In the genomic region with DNA sequence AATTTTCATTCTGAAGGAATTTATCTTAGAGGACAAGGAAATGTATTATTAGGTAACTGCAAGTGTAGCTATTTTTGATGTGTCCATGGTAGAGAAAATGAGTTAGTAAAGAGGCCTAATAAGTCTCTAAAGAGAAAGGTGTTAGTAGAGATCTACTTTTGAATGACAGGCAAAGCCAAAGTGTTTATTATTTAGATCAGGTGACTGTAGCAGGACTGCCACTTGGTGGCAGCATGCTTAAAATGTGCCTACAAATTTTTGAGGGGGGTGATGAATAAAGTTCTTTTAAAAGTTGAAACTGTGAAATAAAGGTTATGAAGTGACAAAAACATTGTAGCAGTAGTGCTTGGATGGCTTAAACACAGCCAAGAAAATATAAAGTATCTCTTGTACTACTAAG, we compare ENCODE assay signal across 16 cellular contexts.
DNase-seq lines count a peak whose midpoint lies in the region; ATAC-seq and TF ChIP-seq lines count a peak whose summit lies in the region.
"Had no signal": no experiment of that assay in that cellular context is flagged by ENCODE, and none has a peak within 500 bp of the region (broad histone marks: within the 10 kb centered on the region; RNA-seq: fewer than 3 reads in every experiment).

No MANE protein-coding gene starts in this region.

- intact Hi-C loops in left ventricle myocardium inferior (cut with micrococcal nuclease) (no loop called here), left ventricle myocardium superior (cut with micrococcal nuclease) (no loop called here), upper lobe of right lung (cut with DNase I) (no loop called here)

- H3K36me3 ChIP-seq in left ventricle myocardium inferior (no peaks in the 10 kb centered on the region), upper lobe of right lung (no peaks in the 10 kb centered on the region)
- H3K36me3 ChIP-seq: gastroesophageal sphincter, right atrium auricular region had no signal

- H3K27ac ChIP-seq in left ventricle myocardium inferior (replicated peaks) (no peak overlapping the region), upper lobe of right lung (no peak overlapping the region), coronary artery (no peak overlapping the region)
- H3K27ac ChIP-seq: gastroesophageal sphincter, right atrium auricular region had no signal

- DNase-seq in left ventricle myocardium inferior = no peak
- no peak for DNase-seq in left ventricle myocardium superior
- peak; percentile 1 for DNase-seq in choroid plexus epithelial cell (ENCODE audit: low read depth)
- DNase-seq in upper lobe of right lung = no peak
- no peak for DNase-seq in coronary artery (ENCODE audit: low spot score)
- no peak for DNase-seq in activated CD4-positive, alpha-beta T cell treated with anti-CD3 and anti-CD28 coated beads for 48 hours
- DNase-seq in NCI-H187 treated with DMSO at 0.1 percent for 48 hours (lab: John Stamatoyannopoulos, UW) = no peak
- DNase-seq: activated CD4-positive, alpha-beta T cell treated with anti-CD3 and anti-CD28 coated beads for 4 hours; activated T-cell treated with anti-CD3 and anti-CD28 coated beads, Interleukin-2, amount 50 U/mL, for 72 hours; aorta; kidney glomerular epithelial cell; NCI-H1105 treated with DMSO at 0.1 percent for 48 hours; NCI-H524 treated with DMSO at 0.1 percent for 48 hours had no signal

- H3K4me1 ChIP-seq in left ventricle myocardium inferior = no peaks in the 10 kb centered on the region
- H3K4me1 ChIP-seq in upper lobe of right lung = no peaks in the 10 kb centered on the region
- H3K4me1 ChIP-seq: gastroesophageal sphincter, right atrium auricular region had no signal

- ATAC-seq in left ventricle myocardium superior = no peak
- no peak for ATAC-seq in upper lobe of right lung
- ATAC-seq: activated T-cell treated with anti-CD3 and anti-CD28 coated beads, Interleukin-2, amount 50 U/mL, for 72 hours; gastroesophageal sphincter had no signal

- H3K9me3 ChIP-seq in left ventricle myocardium inferior (replicated peaks) (peaks cover 12% of the 10 kb centered on the region), upper lobe of right lung (no peaks in the 10 kb centered on the region)
- H3K9me3 ChIP-seq: gastroesophageal sphincter, right atrium auricular region had no signal

- H3K27me3 ChIP-seq in left ventricle myocardium inferior (ENCODE audit: low read depth) = no peaks in the 10 kb centered on the region
- H3K27me3 ChIP-seq in upper lobe of right lung = no peaks in the 10 kb centered on the region
- H3K27me3 ChIP-seq: gastroesophageal sphincter, right atrium auricular region had no signal

- TF ChIP-seq CTCF in left ventricle myocardium inferior (IDR thresholded peaks at IDR 0.05; ENCODE audit: borderline replicate concordance) (peak; percentile 33), LNCAP (IDR thresholded peaks at IDR 0.05) (peak; percentile 33; the same call in 1 of the 2 replicates), choroid plexus epithelial cell (conservative IDR thresholded peaks at IDR 0.05; ENCODE audit: low read depth, low read length) (peak; percentile 10), upper lobe of right lung (IDR thresholded peaks at IDR 0.05) (peak; percentile 15), coronary artery (IDR thresholded peaks at IDR 0.05) (no peak)

- H3K4me3 ChIP-seq in left ventricle myocardium inferior (no peak overlapping the region), choroid plexus epithelial cell (ENCODE audit: low read depth, low read length) (no peak overlapping the region), upper lobe of right lung (no peak overlapping the region), coronary artery (no peak overlapping the region)
- H3K4me3 ChIP-seq: gastroesophageal sphincter, right atrium auricular region had no signal
